ENCODE assay signal across 8 cellular contexts in genomic region chr11:65431452-65432132, GRCh38. TPM values are rescaled to one million over a fixed set of nuclear protein-coding genes. Genes with fewer than 3 reads are reported as not detected.
DNase-seq lines count a peak whose midpoint lies in the region; ATAC-seq, FAIRE-seq and TF ChIP-seq lines count a peak whose summit lies in the region.

No MANE protein-coding gene starts in this region.

- H3K56ac ChIP-seq in H9 (ENCODE audit: insufficient read length, low read depth, low read length), result no peak overlapping the region

- H3K18ac ChIP-seq in H9 (ENCODE audit: insufficient read length, low read depth, low read length), result no peak overlapping the region

- no peaks in the 10 kb centered on the region; the same call in 1 of the 2 replicates for H3K79me2 ChIP-seq in H9 (ENCODE audit: insufficient read depth, low read length)

- H4K8ac ChIP-seq in H9 (replicated peaks; ENCODE audit: insufficient read length, low read depth, low read length), result no peak overlapping the region

- H4K5ac ChIP-seq in H9 (ENCODE audit: insufficient read length, low read depth, low read length), result no peak overlapping the region

- no peak overlapping the region for H2AFZ ChIP-seq in H9 (ENCODE audit: low read length)

- H2AK5ac ChIP-seq in H9 (ENCODE audit: insufficient read length, low read length), result no peak overlapping the region

- no peak overlapping the region for H2BK15ac ChIP-seq in H9 (ENCODE audit: low read depth, low read length)

- no peak overlapping the region for H4K91ac ChIP-seq in H9 (ENCODE audit: insufficient read length, low read depth, low read length)

- DNase-seq in GM04503 (ENCODE audit: low read depth) (peak; percentile 27), RCC 7860 (ENCODE audit: low spot score) (peak; percentile 3), H9 (no peak), hypothalamus (lab: John Stamatoyannopoulos, UW) (no peak)

- H3K36me3 ChIP-seq in duodenal mucosa (ENCODE audit: control insufficient read depth in 1 of 2, insufficient read depth in 2 of 2, low read length in 2 of 2), result peaks cover 34 to 35% of the 10 kb centered on the region in 2 donors
- peaks cover 28% of the 10 kb centered on the region for H3K36me3 ChIP-seq in rectal smooth muscle tissue (ENCODE audit: control insufficient read depth, insufficient read depth, low read length)

- no peaks in the 10 kb centered on the region for H3K23me2 ChIP-seq in H9 (ENCODE audit: insufficient read length, low read depth, low read length, poor library complexity, severe bottlenecking)

- peaks cover 53 to 56% of the 10 kb centered on the region in 2 donors for H3K4me1 ChIP-seq in duodenal mucosa (ENCODE audit: control insufficient read depth in 1 of 2, insufficient read depth in 2 of 2, low read length in 2 of 2)
- H3K4me1 ChIP-seq in rectal smooth muscle tissue (ENCODE audit: control insufficient read depth, insufficient read depth, low read length), result peaks cover 66% of the 10 kb centered on the region
- peaks cover 9% of the 10 kb centered on the region; the same call in 1 of the 2 replicates for H3K4me1 ChIP-seq in H9 (ENCODE audit: insufficient read depth, low read length)

- no peak overlapping the region for H3K27ac Mint-ChIP-seq in H9

- TF ChIP-seq CTCF in H9 (conservative IDR thresholded peaks at IDR 0.05), result no peak

- no peak for FAIRE-seq in RCC 7860 (lab: Jason Lieb, UNC)

- H3K4ac ChIP-seq in H9 (ENCODE audit: low read depth, low read length), result no peak overlapping the region

- no peaks in the 10 kb centered on the region for H4K20me1 ChIP-seq in H9 (ENCODE audit: control insufficient read depth, insufficient read depth, insufficient read length)

- no peak overlapping the region for H2BK20ac ChIP-seq in H9 (ENCODE audit: low read depth, low read length, poor library complexity, severe bottlenecking)

- no peak overlapping the region for H2BK120ac ChIP-seq in H9 (ENCODE audit: low read depth, low read length, poor library complexity, severe bottlenecking)

- H3K27me3 ChIP-seq in duodenal mucosa (ENCODE audit: control insufficient read depth in 1 of 2, insufficient read depth in 2 of 2, low read length in 2 of 2) (no peaks in the 10 kb centered on the region), rectal smooth muscle tissue (ENCODE audit: control insufficient read depth, insufficient read depth, low read length) (no peaks in the 10 kb centered on the region), H9 (ENCODE audit: insufficient read depth, low read length) (no peaks in the 10 kb centered on the region)

- H3K9ac ChIP-seq in duodenal mucosa (ENCODE audit: low read depth in 1 of 2, low read length in 2 of 2), result no peak overlapping the region
- H3K9ac ChIP-seq in rectal smooth muscle tissue (ENCODE audit: low read length), result no peak overlapping the region
- no peak overlapping the region for H3K9ac ChIP-seq in H9 (ENCODE audit: extremely low read depth, insufficient read length, low read length)

- H2BK12ac ChIP-seq in H9 (ENCODE audit: insufficient read length, low read depth, low read length), result no peak overlapping the region

- H3K4me3 ChIP-seq in duodenal mucosa (ENCODE audit: low read depth in 1 of 2, low read length in 2 of 2) (no peak overlapping the region), rectal smooth muscle tissue (ENCODE audit: low read length) (peak overlapping the region; percentile 15)

- no peaks in the 10 kb centered on the region for H3K27me3 Mint-ChIP-seq in H9 (ENCODE audit: low read depth)

- no peaks in the 10 kb centered on the region for H3K36me3 Mint-ChIP-seq in H9 (ENCODE audit: insufficient read depth in 1 of 3, low read depth in 3 of 3)

- ATAC-seq in GM21723 (IDR thresholded peaks at IDR 0.05; ENCODE audit: unreplicated experiment), result no peak
- no peak for ATAC-seq in HG03439 (IDR thresholded peaks at IDR 0.05; ENCODE audit: unreplicated experiment)

- H3K27ac ChIP-seq in duodenal mucosa (ENCODE audit: low read depth, low read length) (peak overlapping the region; percentile 10), rectal smooth muscle tissue (ENCODE audit: low read depth, low read length) (no peak overlapping the region), H9 (ENCODE audit: insufficient read length, low read depth, low read length) (no peak overlapping the region)

- no peak overlapping the region for H3K4me2 ChIP-seq in H9 (ENCODE audit: insufficient read depth, insufficient read length, low read length)

- H2BK5ac ChIP-seq in H9 (ENCODE audit: insufficient read length, low read length), result no peak overlapping the region

- H3K4me1 Mint-ChIP-seq in H9, result peaks cover 31 to 32% of the 10 kb centered on the region in 2 experiments

- no peaks in the 10 kb centered on the region for H3K79me1 ChIP-seq in H9 (ENCODE audit: insufficient read depth, low read depth, low read length, poor library complexity, severe bottlenecking)

- no peak overlapping the region for H3K4me3 Mint-ChIP-seq in H9

- no peaks in the 10 kb centered on the region for H3K9me3 Mint-ChIP-seq in H9

- no CpG with 5 or more reads among the region's 4 CpGs for WGBS in H9 (ENCODE audit: extremely low coverage, insufficient read length, low lambda C conversion rate)

- H3K9me3 ChIP-seq in duodenal mucosa (ENCODE audit: control insufficient read depth in 1 of 2, low read length in 2 of 2), result no peaks in the 10 kb centered on the region
- H3K9me3 ChIP-seq in H9 (ENCODE audit: control insufficient read depth, low read depth, low read length), result no peaks in the 10 kb centered on the region

- H3K14ac ChIP-seq in H9 (ENCODE audit: insufficient read depth, low read length), result no peak overlapping the region

- no peak overlapping the region for H3T11ph ChIP-seq in H9 (ENCODE audit: low read length)

- no peak overlapping the region for H3K23ac ChIP-seq in H9 (ENCODE audit: insufficient read length, low read depth, low read length)

RNA-seq across cellular contexts. Expression of gene NEAT1, which starts 9.0 kb away (rescaled TPM):
- 11.1 and 12.7 TPM in 2 replicates for total RNA-seq in H9 (2021)

RNA-seq across cellular contexts. Expression of gene FRMD8, which starts 45.2 kb away (rescaled TPM):
- 19.0 and 22.7 TPM in 2 replicates for total RNA-seq in H9 (2021)

RNA-seq across cellular contexts. Expression of gene SLC25A45, which starts 49.1 kb away (rescaled TPM):
- 1.1 and 1.6 TPM in 2 replicates for total RNA-seq in H9 (2021)

Comparison
In these comparisons a context has a peak if more than half of its experiments do, and no peak if none do; other contexts are left out.
1. DNase-seq: peak in GM04503 (single experiment) and RCC 7860 (single experiment); none in H9 (single experiment) and hypothalamus (0 of 51).